In genomic region chr7:105003275-105003674, GRCh38 we compare ENCODE assay signal across 8 cellular contexts. TPM values are rescaled to one million over a fixed set of nuclear protein-coding genes. Genes with fewer than 3 reads are reported as not detected.
DNase-seq lines count a peak whose midpoint lies in the region; ATAC-seq and TF ChIP-seq lines count a peak whose summit lies in the region.

No MANE protein-coding gene starts in this region.

- H3K27me3 Mint-ChIP-seq in activated naive CD8-positive, alpha-beta T cell treated with anti-CD3 and anti-CD28 coated beads, Interleukin-2, amount 10 ng/mL, durations not matched to agents 7 days and 5 days: no peaks in the 10 kb centered on the region

- peaks cover 33% of the 10 kb centered on the region for H3K36me3 ChIP-seq in HUES48 (ENCODE audit: control insufficient read depth, insufficient read depth, low read length)
- no peaks in the 10 kb centered on the region for H3K36me3 ChIP-seq in right atrium auricular region

- H3K27ac ChIP-seq in 22Rv1 (peak overlapping the region; percentile 19; the same call in 1 of the 2 replicates), HUES48 (ENCODE audit: low read depth, low read length) (peak overlapping the region; percentile 22), right atrium auricular region (peak overlapping the region; percentile 78 to 88)

- peaks cover 16% of the 10 kb centered on the region for H3K4me1 ChIP-seq in HUES48 (ENCODE audit: control insufficient read depth, insufficient read depth, low read length)
- peaks cover 0 to 92% of the 10 kb centered on the region in 2 donors for H3K4me1 ChIP-seq in right atrium auricular region

- peak overlapping the region; percentile 56 for H3K4me3 Mint-ChIP-seq in activated naive CD8-positive, alpha-beta T cell treated with anti-CD3 and anti-CD28 coated beads, Interleukin-2, amount 10 ng/mL, durations not matched to agents 7 days and 5 days

- H3K4me3 ChIP-seq in HUES48 (ENCODE audit: low read depth, low read length) (no peak overlapping the region), right atrium auricular region (peak overlapping the region in 1 of 2 donors; percentile 5)

- H3K4me1 Mint-ChIP-seq in activated naive CD8-positive, alpha-beta T cell treated with anti-CD3 and anti-CD28 coated beads, Interleukin-2, amount 10 ng/mL, durations not matched to agents 7 days and 5 days: peaks cover 61% of the 10 kb centered on the region

- peaks cover 28% of the 10 kb centered on the region for H3K36me3 Mint-ChIP-seq in activated naive CD8-positive, alpha-beta T cell treated with anti-CD3 and anti-CD28 coated beads, Interleukin-2, amount 10 ng/mL, durations not matched to agents 7 days and 5 days

- no peak overlapping the region for H3K9ac ChIP-seq in HUES48 (ENCODE audit: low read depth, low read length)

- H3K9me3 Mint-ChIP-seq in activated naive CD8-positive, alpha-beta T cell treated with anti-CD3 and anti-CD28 coated beads, Interleukin-2, amount 10 ng/mL, durations not matched to agents 7 days and 5 days: no peaks in the 10 kb centered on the region

- DNase-seq in activated naive CD8-positive, alpha-beta T cell treated with anti-CD3 and anti-CD28 coated beads, Interleukin-2, amount 10 ng/mL, durations not matched to agents 7 days and 5 days: no peak
- DNase-seq in right atrium auricular region (ENCODE audit: low spot score) (peak; percentile 77), NCI-H748 treated with DMSO at 0.1 percent for 48 hours (lab: John Stamatoyannopoulos, UW) (no peak), cerebellar nuclear complex (lab: John Stamatoyannopoulos, UW) (no peak), NCI-H510A (lab: John Stamatoyannopoulos, UW) (no peak)
- peak; percentile 25 to 58 for DNase-seq in stimulated activated CD4-positive, alpha-beta T cell treated with anti-CD3 and anti-CD28 coated beads, Interleukin-4, amount 100 ng/mL, for 4 hours

- H3K27me3 ChIP-seq in HUES48 (ENCODE audit: control insufficient read depth, insufficient read depth, low read length) (no peaks in the 10 kb centered on the region), right atrium auricular region (no peaks in the 10 kb centered on the region)

- peak; percentile 58 for ATAC-seq in activated naive CD8-positive, alpha-beta T cell treated with anti-CD3 and anti-CD28 coated beads, Interleukin-2, amount 10 ng/mL, durations not matched to agents 7 days and 5 days (ENCODE audit: low read depth)

- TF ChIP-seq CTCF in 22Rv1 (IDR thresholded peaks at IDR 0.05) (no peak), right atrium auricular region (IDR thresholded peaks at IDR 0.05) (no peak)

- H3K9me3 ChIP-seq in HUES48 (ENCODE audit: control insufficient read depth, insufficient read depth, low read length) (no peaks in the 10 kb centered on the region), right atrium auricular region (no peaks in the 10 kb centered on the region)

- POLR2A ChIA-PET in activated naive CD8-positive, alpha-beta T cell treated with anti-CD3 and anti-CD28 coated beads, Interleukin-2, amount 10 ng/mL, durations not matched to agents 7 days and 5 days (lab: Charles Lee): interaction anchor here (1.0 to 1.7 kb wide), 5 partner anchors 10 to 63 kb away, joined by 3 to 8 read pairs (median 5); partner anchors contain the start of gene KMT2E

- H3K27ac Mint-ChIP-seq in activated naive CD8-positive, alpha-beta T cell treated with anti-CD3 and anti-CD28 coated beads, Interleukin-2, amount 10 ng/mL, durations not matched to agents 7 days and 5 days: peak overlapping the region; percentile 26

RNA-seq across cellular contexts. Expression of gene KMT2E, which starts 10.7 kb away (rescaled TPM):
- 100 to 1,000 TPM; 141 to 145 TPM for total RNA-seq in activated naive CD8-positive, alpha-beta T cell treated with anti-CD3 and anti-CD28 coated beads, Interleukin-2, amount 10 ng/mL, durations not matched to agents 7 days and 5 days
- 10 to 100 TPM; 51.4 to 81.3 TPM for total RNA-seq in right atrium auricular region

Comparison
In these comparisons a context has a peak if more than half of its experiments do, and no peak if none do; other contexts are left out.
1. H3K27ac ChIP-seq: peak in every context shown above with its lines; median percentile 83 in right atrium auricular region; 22 in HUES48; 19 in 22Rv1.
2. DNase-seq: peak in right atrium auricular region (single experiment) and stimulated activated CD4-positive, alpha-beta T cell treated with anti-CD3 and anti-CD28 coated beads, Interleukin-4, amount 100 ng/mL, for 4 hours (2 of 2); none in activated naive CD8-positive, alpha-beta T cell treated with anti-CD3 and anti-CD28 coated beads, Interleukin-2, amount 10 ng/mL, durations not matched to agents 7 days and 5 days (single experiment), NCI-H748 treated with DMSO at 0.1 percent for 48 hours (single experiment), cerebellar nuclear complex (0 of 2) and NCI-H510A (single experiment).